ENCODE assay signal across 13 cellular contexts in the genomic region with DNA sequence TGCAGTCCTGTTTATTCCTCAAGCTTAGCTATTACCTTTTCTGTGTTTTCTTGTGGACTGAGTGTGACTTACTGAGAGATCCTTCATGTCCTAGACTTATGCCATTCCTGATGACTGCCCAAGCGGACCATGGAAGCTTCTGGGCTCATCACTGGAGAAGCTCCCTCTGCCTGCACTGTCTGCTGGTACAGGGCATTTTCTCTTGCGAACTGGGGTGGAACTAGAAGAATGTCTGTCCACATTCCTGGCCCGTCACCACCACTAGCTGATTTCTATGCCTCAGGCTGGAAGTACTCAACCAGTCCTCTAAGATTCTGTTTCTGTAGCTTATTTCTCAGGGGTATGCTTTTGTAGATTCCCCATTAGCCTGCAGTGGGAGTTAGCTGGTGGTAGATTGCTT. TPM values are rescaled to one million over a fixed set of nuclear protein-coding genes. Genes with fewer than 3 reads are reported as not detected.
A peak's percentile ranks its signal among the peaks of the same experiment; 100 is the strongest.
DNase-seq lines count a peak whose midpoint lies in the region; TF ChIP-seq lines count a peak whose summit lies in the region.
"Had no signal": no experiment of that assay in that cellular context is flagged by ENCODE, and none has a peak within 500 bp of the region (broad histone marks: within the 10 kb centered on the region; RNA-seq: fewer than 3 reads in every experiment).

No MANE protein-coding gene starts in this region.

- H3K27me3 ChIP-seq in parathyroid adenoma (ENCODE audit: control insufficient read depth, insufficient read depth, low read length) = no peaks in the 10 kb centered on the region

- no peak overlapping the region for H3K9ac ChIP-seq in parathyroid adenoma

- H3K4me3 ChIP-seq in WI38 (ENCODE audit: low read depth, low read length) = no peak overlapping the region
- peak overlapping the region; percentile 38 for H3K4me3 ChIP-seq in parathyroid adenoma (ENCODE audit: low read depth, low read length)

- H3K36me3 ChIP-seq in parathyroid adenoma (ENCODE audit: control insufficient read depth, insufficient read depth, low read length) = peaks cover 2% of the 10 kb centered on the region

- H3K79me2 ChIP-seq in parathyroid adenoma = peaks cover 48% of the 10 kb centered on the region

- H2AFZ ChIP-seq in parathyroid adenoma = no peak overlapping the region

- DNase-seq in Caki2 (ENCODE audit: low read depth) (peak; percentile 16), foreskin melanocyte (peak; percentile 58), GF-D8 (lab: John Stamatoyannopoulos, UW) (no peak), Ammon's horn (ENCODE audit: low spot score) (no peak)
- no peak for DNase-seq in activated CD8-positive, alpha-beta memory T cell treated with anti-CD3 and anti-CD28 coated beads for 24 hours
- DNase-seq: activated CD4-positive, alpha-beta T cell treated with anti-CD3 and anti-CD28 coated beads, Interleukin-2, amount 50 U/mL, for 48 hours; CD8-positive, alpha-beta T cell; H9; mammary epithelial cell; NCI-H1694 treated with DMSO at 0.1 percent for 48 hours; NCI-H524 had no signal

- H3K9me3 ChIP-seq in parathyroid adenoma (ENCODE audit: control insufficient read depth, low read length) = no peaks in the 10 kb centered on the region

- in situ Hi-C loops in Caki2 (cut with HindIII; ENCODE audit: low pct_unique_long_range_greater_than_20kb, low sequenced_read_pairs) = no loop called here

- TF ChIP-seq CTCF in WI38 (IDR thresholded peaks at IDR 0.05; ENCODE audit: low read depth, low read length) (0 out of 2 replicates have a peak, but pooled peaks have one; percentile 15), parathyroid adenoma (IDR thresholded peaks at IDR 0.05) (peak; percentile 67)

- peak overlapping the region; percentile 86 for H3K27ac ChIP-seq in parathyroid adenoma

- H3K4me1 ChIP-seq in parathyroid adenoma = peaks cover 76% of the 10 kb centered on the region

- H3K4me2 ChIP-seq in parathyroid adenoma (ENCODE audit: low read length) = peak overlapping the region; percentile 2

RNA-seq across cellular contexts. Expression of a gene that starts 12.3 kb away (rescaled TPM):
- total RNA-seq in Caki2 (2014; rRNA removed; shearing (Covaris generic); ENCODE audit: low replicate concordance) = 2.1 and 7.9 TPM in 2 replicates

Comparison
In these comparisons a context has a peak if more than half of its experiments do, and no peak if none do; other contexts are left out.
1. DNase-seq: peak in Caki2 (single experiment) and foreskin melanocyte (single experiment); none in GF-D8 (single experiment), Ammon's horn (single experiment) and activated CD8-positive, alpha-beta memory T cell treated with anti-CD3 and anti-CD28 coated beads for 24 hours (single experiment).